ENCODE assay signal across 1 cellular context in genomic region chr15:33448961-33449611, GRCh38.
TF ChIP-seq lines count a peak whose summit lies in the region.

No MANE protein-coding gene starts in this region.

TF ChIP-seq in H1, 55 proteins besides CTCF, POLR2A, EP300 and RAD21:
- TF ChIP-seq SUZ12 (IDR thresholded peaks at IDR 0.05; ENCODE audit: low read length) (no peak), EZH2 (IDR thresholded peaks at IDR 0.05; ENCODE audit: low read depth, low read length, severe bottlenecking) (no peak)
- TF ChIP-seq, protein P1, sequence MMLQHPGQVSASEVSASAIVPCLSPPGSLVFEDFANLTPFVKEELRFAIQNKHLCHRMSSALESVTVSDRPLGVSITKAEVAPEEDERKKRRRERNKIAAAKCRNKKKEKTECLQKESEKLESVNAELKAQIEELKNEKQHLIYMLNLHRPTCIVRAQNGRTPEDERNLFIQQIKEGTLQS (IDR thresholded peaks at IDR 0.05; ENCODE audit: insufficient read depth, low read depth, low read length), result no peak
